Comparison of ENCODE assay signal across 8 cellular contexts in the genomic region with DNA sequence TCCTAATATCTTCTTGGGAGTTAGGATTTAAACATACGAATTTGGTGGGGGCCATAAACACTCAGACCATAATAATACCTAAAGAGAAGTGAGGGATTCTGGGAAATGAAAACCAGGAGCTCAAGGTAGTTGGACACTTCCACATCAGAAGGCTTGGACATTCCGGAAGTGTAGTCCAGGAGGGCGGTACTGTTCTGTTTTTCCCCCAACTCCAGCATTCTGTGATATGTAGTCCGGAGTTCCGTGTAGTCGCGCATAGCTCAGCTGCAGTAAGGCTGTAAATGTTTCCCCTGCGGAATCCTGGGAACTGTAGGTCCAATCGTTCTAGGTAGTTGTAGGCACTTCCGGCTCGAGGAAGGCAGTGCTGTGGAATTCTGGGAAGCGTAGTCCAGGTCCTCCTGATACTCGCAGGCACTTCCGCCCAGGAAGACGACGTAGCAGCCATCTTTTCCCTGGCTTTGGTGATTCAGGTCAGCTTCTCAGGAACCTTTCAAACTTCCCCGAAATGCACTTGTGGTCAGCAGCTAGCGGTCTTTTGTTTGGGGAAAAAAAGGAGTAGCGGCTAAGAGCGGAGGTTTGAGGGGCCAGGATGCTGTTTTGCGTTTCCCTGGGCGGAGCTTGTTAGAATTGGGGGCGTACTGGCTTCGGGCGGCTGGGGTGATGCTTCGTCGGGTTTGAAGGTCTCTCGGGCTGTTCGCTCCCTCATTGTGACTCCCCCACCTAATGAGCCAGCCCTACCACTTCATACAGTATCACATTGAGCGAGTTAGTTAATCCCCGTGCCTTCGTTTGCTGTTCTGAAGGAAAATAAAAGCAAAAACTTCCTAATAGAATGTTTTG. TPM values are rescaled to one million over a fixed set of nuclear protein-coding genes. Genes with fewer than 3 reads are reported as not detected.
DNase-seq lines count a peak whose midpoint lies in the region; ATAC-seq, FAIRE-seq and TF ChIP-seq lines count a peak whose summit lies in the region.

ZNF226 (plus strand) TSS at position 428 of the 840 bp plus-strand sequence. CDS start 4,981 bp downstream, outside the sequence.

- H3K36me3 ChIP-seq in BE2C, result peaks cover 25% of the 10 kb centered on the region
- peaks cover 6 to 9% of the 10 kb centered on the region in 2 experiments; a peak in 4 of 5 replicates for H3K36me3 ChIP-seq in HepG2 (replicated peaks in 1 of 2; ENCODE audit: control insufficient read depth in 1 of 2, insufficient read depth in 2 of 2, low read length in 2 of 2)

- H3K79me2 ChIP-seq in HepG2 (ENCODE audit: insufficient read depth, low read length), result peaks cover 6% of the 10 kb centered on the region

- TF ChIP-seq CTCF in BE2C (IDR thresholded peaks at IDR 0.05; ENCODE audit: low read depth, low read length) (no peak), HepG2 (CRISPR knock-in tag; IDR thresholded peaks at IDR 0.05) (no peak)

- H3K27me3 ChIP-seq in BE2C, result no peaks in the 10 kb centered on the region
- no peaks in the 10 kb centered on the region for H3K27me3 ChIP-seq in HepG2 (ENCODE audit: control insufficient read depth in 1 of 2, insufficient read depth in 2 of 2, low read length in 2 of 2)

- ATAC-seq in HG03460 (IDR thresholded peaks at IDR 0.05; ENCODE audit: unreplicated experiment), result peak; percentile 88
- peak; percentile 99 for ATAC-seq in HepG2

- H3K4me2 ChIP-seq in HepG2 (ENCODE audit: low read depth, low read length), result peak within 1 kb of the TSS; percentile 92

- H3K9me3 ChIP-seq in BE2C, result no peaks in the 10 kb centered on the region
- H3K9me3 ChIP-seq in HepG2 (ENCODE audit: low read length), result no peaks in the 10 kb centered on the region

- 0% methylated on average over 24 of the region's 32 CpGs for WGBS in HepG2 (ENCODE audit: low lambda C conversion rate)

- H4K20me1 ChIP-seq in HepG2 (ENCODE audit: insufficient read depth, low read length), result no peaks in the 10 kb centered on the region

- no peak for TF ChIP-seq RAD21 in HepG2 (CRISPR knock-in tag; IDR thresholded peaks at IDR 0.05)

- TF ChIP-seq POLR2A in HepG2 (IDR thresholded peaks at IDR 0.05; ENCODE audit: insufficient read depth in 1 of 2, low read depth in 2 of 2, low read length in 2 of 2), result peak; percentile 75 to 85

- peak within 1 kb of the TSS; percentile 69 for H3K27ac ChIP-seq in HepG2 (ENCODE audit: extremely low read length, insufficient read depth, low read length)

- DNase-seq in BE2C (peak; percentile 92), GM19239 (ENCODE audit: insufficient read length, low spot score) (peak; percentile 69), NCI-H69 (lab: John Stamatoyannopoulos, UW) (peak; percentile 99), dermis microvascular lymphatic vessel endothelial cell (ENCODE audit: low read depth in 2 of 2) (peak; percentile 99), HepG2 (ENCODE audit: low spot score) (peak; percentile 99)
- peak; percentile 67 for DNase-seq in activated CD4-positive, alpha-beta T cell treated with anti-CD3 and anti-CD28 coated beads, Interleukin-2, amount 50 U/mL, for 1 hour
- DNase-seq in stimulated activated CD4-positive, alpha-beta T cell treated with anti-CD3 and anti-CD28 coated beads, Interleukin-4, amount 100 ng/mL, for 1 hour, result peak; percentile 72

- H3K4me3 ChIP-seq in BE2C (ENCODE audit: low read depth, low read length) (peak within 1 kb of the TSS; percentile 83), HepG2 (replicated peaks in 1 of 3; ENCODE audit: insufficient read depth in 1 of 3, low read depth in 2 of 3, low read length in 3 of 3) (peak within 1 kb of the TSS; percentile 79 to 96 (median 80))

- in situ Hi-C loops in HepG2 (cut with HindIII; ENCODE audit: extremely low pct_ligation_motif_present, low pct_unique_long_range_greater_than_20kb), result no loop called here

- FAIRE-seq in GM19239 (lab: Jason Lieb, UNC) (peak; percentile 99), HepG2 (lab: Jason Lieb, UNC) (peak; percentile 100)

- TSS peak; percentile 78 for BruUV-seq in HepG2 (replicated peaks; lab: Mats Ljungman, UMichigan)

- H2AFZ ChIP-seq in HepG2 (ENCODE audit: low read length), result peak within 1 kb of the TSS; percentile 95

- CTCF ChIA-PET in HepG2 (lab: Yijun Ruan, JAX; ENCODE audit: low intra/inter-chr PET ratio, low total read pairs), result no interaction called here

- H3K4me1 ChIP-seq in BE2C (no peaks in the 10 kb centered on the region), HepG2 (ENCODE audit: insufficient read depth, low read length) (peaks cover 21% of the 10 kb centered on the region)

- POLR2A ChIA-PET in HepG2 (lab: Yijun Ruan, JAX), result interaction anchor here (0.8 to 3.5 kb wide), 18 partner anchors 11 to 336 kb away, joined by 3 to 36 read pairs (median 8); partner anchors contain the start of genes ZNF112, ZNF180, ZNF221 and ZNF223

- TF ChIP-seq EP300 in HepG2 (IDR thresholded peaks at IDR 0.05; ENCODE audit: low read depth in 2 of 2, low read length in 2 of 2), result no peak
- no peak for TF ChIP-seq EP300 in HepG2 (CRISPR knock-in tag; IDR thresholded peaks at IDR 0.05; ENCODE audit: borderline replicate concordance)

- intact Hi-C loops in HepG2 (cut with micrococcal nuclease; ENCODE audit: unreplicated experiment), result loop anchor here (1.0 kb wide), 2 partner anchors 24 to 71 kb away; partner anchors contain the start of genes ZNF224 and ZNF234

- peak within 1 kb of the TSS; percentile 80 for H3K9ac ChIP-seq in HepG2 (ENCODE audit: insufficient read depth, low read depth, low read length)

TF ChIP-seq in HepG2, 621 proteins besides CTCF, POLR2A, EP300 and RAD21 (continues in another document):
- peak; percentile 40; the same call in 1 of the 2 replicates for TF ChIP-seq HDAC1 (CRISPR knock-in tag; IDR thresholded peaks at IDR 0.05)
- TF ChIP-seq, protein P1, sequence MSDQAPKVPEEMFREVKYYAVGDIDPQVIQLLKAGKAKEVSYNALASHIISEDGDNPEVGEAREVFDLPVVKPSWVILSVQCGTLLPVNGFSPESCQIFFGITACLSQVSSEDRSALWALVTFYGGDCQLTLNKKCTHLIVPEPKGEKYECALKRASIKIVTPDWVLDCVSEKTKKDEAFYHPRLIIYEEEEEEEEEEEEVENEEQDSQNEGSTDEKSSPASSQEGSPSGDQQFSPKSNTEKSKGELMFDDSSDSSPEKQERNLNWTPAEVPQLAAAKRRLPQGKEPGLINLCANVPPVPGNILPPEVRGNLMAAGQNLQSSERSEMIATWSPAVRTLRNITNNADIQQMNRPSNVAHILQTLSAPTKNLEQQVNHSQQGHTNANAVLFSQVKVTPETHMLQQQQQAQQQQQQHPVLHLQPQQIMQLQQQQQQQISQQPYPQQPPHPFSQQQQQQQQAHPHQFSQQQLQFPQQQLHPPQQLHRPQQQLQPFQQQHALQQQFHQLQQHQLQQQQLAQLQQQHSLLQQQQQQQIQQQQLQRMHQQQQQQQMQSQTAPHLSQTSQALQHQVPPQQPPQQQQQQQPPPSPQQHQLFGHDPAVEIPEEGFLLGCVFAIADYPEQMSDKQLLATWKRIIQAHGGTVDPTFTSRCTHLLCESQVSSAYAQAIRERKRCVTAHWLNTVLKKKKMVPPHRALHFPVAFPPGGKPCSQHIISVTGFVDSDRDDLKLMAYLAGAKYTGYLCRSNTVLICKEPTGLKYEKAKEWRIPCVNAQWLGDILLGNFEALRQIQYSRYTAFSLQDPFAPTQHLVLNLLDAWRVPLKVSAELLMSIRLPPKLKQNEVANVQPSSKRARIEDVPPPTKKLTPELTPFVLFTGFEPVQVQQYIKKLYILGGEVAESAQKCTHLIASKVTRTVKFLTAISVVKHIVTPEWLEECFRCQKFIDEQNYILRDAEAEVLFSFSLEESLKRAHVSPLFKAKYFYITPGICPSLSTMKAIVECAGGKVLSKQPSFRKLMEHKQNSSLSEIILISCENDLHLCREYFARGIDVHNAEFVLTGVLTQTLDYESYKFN (CRISPR knock-in tag; conservative IDR thresholded peaks at IDR 0.05), result peak; percentile 29; the same call in 1 of the 2 replicates
- no peak for TF ChIP-seq SMARCE1 (IDR thresholded peaks at IDR 0.05; ENCODE audit: borderline replicate concordance)
- peak; percentile 92 for TF ChIP-seq YY1 (IDR thresholded peaks at IDR 0.05; ENCODE audit: insufficient read depth, insufficient replicate concordance, low read depth, low read length)
- peak; percentile 98 for TF ChIP-seq ZNF143 (CRISPR knock-in tag; IDR thresholded peaks at IDR 0.05)

RNA-seq across cellular contexts. Expression of gene ZNF226, which starts in this region (rescaled TPM):
- 30.5 TPM for polyA plus RNA-seq in BE2C (2012; ENCODE audit: insufficient read depth, insufficient read length, low read depth)
- total RNA-seq in dermis microvascular lymphatic vessel endothelial cell (9.1 and 12.1 TPM in 2 replicates), HepG2 (2016; rRNA removed; fragmentation: Illumina TruSeq; extraction: Trizol) (16.0 and 19.2 TPM in 2 replicates)
- 4.0 and 5.4 TPM in 2 replicates for total RNA-seq in HepG2 (2016; cell fraction: cytosol; rRNA removed; fragmentation: Illumina TruSeq; extraction: Trizol; ENCODE audit: low read depth)
- 15.8 and 18.3 TPM in 2 replicates for total RNA-seq in HepG2 (2016; cell fraction: insoluble cytoplasmic fraction; rRNA removed; fragmentation: Illumina TruSeq; extraction: Trizol)
- 7.0 and 7.4 TPM in 2 replicates for total RNA-seq in HepG2 (2016; cell fraction: membrane; rRNA removed; fragmentation: Illumina TruSeq; extraction: Trizol)
- total RNA-seq in HepG2 (2016; cell fraction: nucleus; rRNA removed; fragmentation: Illumina TruSeq; extraction: Trizol), result 19.3 and 23.6 TPM in 2 replicates
- polyA plus RNA-seq in HepG2 (2011; rRNA removed), result 8.3 and 12.1 TPM in 2 replicates
- polyA plus RNA-seq in HepG2 (2011; cell fraction: cytosol; rRNA removed), result 4.2 and 6.0 TPM in 2 replicates
- 10.6 and 16.7 TPM in 2 replicates for polyA plus RNA-seq in HepG2 (2011; cell fraction: nucleus; rRNA removed)
- 8.5 and 9.6 TPM in 2 replicates for polyA plus RNA-seq in HepG2 (2012)
- 1.8 and 2.0 TPM in 2 replicates for polyA plus RNA-seq in HepG2 (2016; cell fraction: cytosol; fragmentation: Illumina TruSeq; extraction: Trizol; ENCODE audit: low read depth)
- polyA plus RNA-seq in HepG2 (2016; cell fraction: insoluble cytoplasmic fraction; fragmentation: Illumina TruSeq; extraction: Trizol; ENCODE audit: low read depth), result 12.8 and 14.2 TPM in 2 replicates
- 2.8 and 3.5 TPM in 2 replicates for polyA plus RNA-seq in HepG2 (2016; cell fraction: membrane; fragmentation: Illumina TruSeq; extraction: Trizol; ENCODE audit: low read depth)
- polyA plus RNA-seq in HepG2 (2016; cell fraction: nucleus; fragmentation: Illumina TruSeq; extraction: Trizol; ENCODE audit: insufficient read depth, low read depth), result 34.3 and 36.8 TPM in 2 replicates
- 4.9 and 7.6 TPM in 2 replicates for polyA minus RNA-seq in HepG2 (2011; rRNA and poly(A)+ RNA removed; ENCODE audit: low replicate concordance)
- 1.6 and 2.9 TPM in 2 replicates for polyA minus RNA-seq in HepG2 (2011; cell fraction: cytosol; rRNA and poly(A)+ RNA removed)
- polyA minus RNA-seq in HepG2 (2011; cell fraction: nucleus; rRNA and poly(A)+ RNA removed), result 20.6 and 35.8 TPM in 2 replicates

Comparison
In these comparisons a context has a peak if more than half of its experiments do, and no peak if none do; other contexts are left out.
1. Peak in every context shown above with its lines: DNase-seq, ATAC-seq, H3K4me3 ChIP-seq and H3K27ac ChIP-seq.